In the genomic region with DNA sequence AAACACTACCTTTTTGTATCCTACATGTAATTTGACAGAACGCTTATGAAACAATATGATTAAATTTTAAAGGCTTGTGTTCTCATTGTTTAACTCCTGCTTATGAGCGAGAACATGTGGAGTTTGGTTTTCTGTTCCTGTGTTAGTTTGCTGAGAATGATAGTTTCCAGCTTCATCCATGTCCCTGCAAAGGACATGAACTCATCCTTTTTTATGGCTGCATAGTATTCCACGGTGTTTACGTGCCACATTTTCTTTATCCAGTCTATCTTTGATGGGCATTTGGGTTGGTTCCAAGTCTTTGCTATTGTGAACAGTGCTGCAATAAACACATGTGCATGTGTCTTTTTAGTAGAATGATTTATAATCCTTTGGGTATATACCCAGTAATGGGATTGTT, we compare ENCODE assay signal across 1 cellular context. TPM values are rescaled to one million over a fixed set of nuclear protein-coding genes. Genes with fewer than 3 reads are reported as not detected.
"Had no signal": no experiment of that assay in that cellular context is flagged by ENCODE, and none has a peak within 500 bp of the region (broad histone marks: within the 10 kb centered on the region; RNA-seq: fewer than 3 reads in every experiment).

No MANE protein-coding gene starts in this region.

RNA-seq across cellular contexts. Expression of gene CPED1, which starts 16.5 kb away (rescaled TPM):
- total RNA-seq: H7 had no signal
